1 cellular context compared by ENCODE assay signal in the genomic region with DNA sequence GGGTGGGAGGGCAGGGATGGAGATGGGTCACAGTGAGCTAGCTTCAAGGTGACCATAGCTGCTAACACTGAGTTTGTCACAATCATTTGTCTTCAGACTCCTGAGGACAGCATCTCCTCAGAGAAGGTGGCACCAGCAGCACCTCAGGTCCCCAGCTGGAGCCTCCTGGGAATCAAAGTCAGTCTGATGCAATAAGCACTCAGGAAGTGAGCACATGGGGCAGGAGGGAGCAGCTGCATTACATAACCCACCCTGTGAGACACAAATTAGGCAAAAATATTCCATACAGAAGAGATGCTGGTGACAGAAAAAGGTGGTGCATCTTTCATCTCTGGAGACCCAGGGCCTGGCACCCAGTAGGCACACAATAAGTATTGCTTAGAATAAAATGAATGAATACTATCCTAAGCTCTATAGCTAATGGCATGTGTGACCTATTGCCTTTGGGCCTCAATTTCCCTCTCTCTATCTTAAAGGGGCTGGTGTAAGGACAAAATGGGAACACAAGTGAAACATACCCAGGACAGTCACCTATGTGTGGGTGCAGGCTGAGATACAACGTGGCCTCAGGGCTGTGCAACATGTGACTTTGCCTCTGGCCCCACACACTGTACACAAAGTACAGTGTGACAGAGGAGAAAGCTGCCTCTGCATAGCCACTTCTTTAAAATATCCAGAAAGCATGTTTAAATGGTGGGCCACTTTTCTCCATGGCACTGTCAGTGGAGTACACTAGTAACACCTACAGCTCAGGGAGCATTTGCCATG.
TF ChIP-seq lines count a peak whose summit lies in the region.

No MANE protein-coding gene starts in this region.

TF ChIP-seq in K562, 482 proteins besides CTCF, POLR2A, EP300 and RAD21 (continued from another document and continues in another):
- TF ChIP-seq, protein P1, sequence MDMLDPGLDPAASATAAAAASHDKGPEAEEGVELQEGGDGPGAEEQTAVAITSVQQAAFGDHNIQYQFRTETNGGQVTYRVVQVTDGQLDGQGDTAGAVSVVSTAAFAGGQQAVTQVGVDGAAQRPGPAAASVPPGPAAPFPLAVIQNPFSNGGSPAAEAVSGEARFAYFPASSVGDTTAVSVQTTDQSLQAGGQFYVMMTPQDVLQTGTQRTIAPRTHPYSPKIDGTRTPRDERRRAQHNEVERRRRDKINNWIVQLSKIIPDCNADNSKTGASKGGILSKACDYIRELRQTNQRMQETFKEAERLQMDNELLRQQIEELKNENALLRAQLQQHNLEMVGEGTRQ (CRISPR knock-in tag; IDR thresholded peaks at IDR 0.05), result no peak
- TF ChIP-seq PHB2 (IDR thresholded peaks at IDR 0.05; ENCODE audit: low read depth) (no peak), ATF3 (IDR thresholded peaks at IDR 0.05) (peak; percentile 69), ATF3 (CRISPR knock-in tag; conservative IDR thresholded peaks at IDR 0.05) (no peak), SOX6 (IDR thresholded peaks at IDR 0.05) (no peak), TARDBP (IDR thresholded peaks at IDR 0.05) (no peak), ZNF354B (CRISPR knock-in tag; IDR thresholded peaks at IDR 0.05) (no peak), CBX2 (IDR thresholded peaks at IDR 0.05; ENCODE audit: insufficient read depth, low read length, poor library complexity, severe bottlenecking) (no peak), TEAD2 (tag; IDR thresholded peaks at IDR 0.05) (no peak), EP400 (IDR thresholded peaks at IDR 0.05) (peak; percentile 55), ZBED1 (IDR thresholded peaks at IDR 0.05) (no peak), MAZ (CRISPR knock-in tag; conservative IDR thresholded peaks at IDR 0.05 in 1 of 2, IDR thresholded peaks at IDR 0.05 in 1 of 2) (no peak), ZNF184 (CRISPR knock-in tag; IDR thresholded peaks at IDR 0.05) (no peak), NUFIP1 (IDR thresholded peaks at IDR 0.05; ENCODE audit: partially characterized antibody) (no peak), ATF4 (CRISPR knock-in tag; IDR thresholded peaks at IDR 0.05) (peak; percentile 81), ZFPM2 (CRISPR knock-in tag; IDR thresholded peaks at IDR 0.05) (no peak), CEBPB (tag; IDR thresholded peaks at IDR 0.05) (peak; percentile 55), ARID4B (CRISPR knock-in tag; IDR thresholded peaks at IDR 0.05) (no peak)
- TF ChIP-seq, protein P2, sequence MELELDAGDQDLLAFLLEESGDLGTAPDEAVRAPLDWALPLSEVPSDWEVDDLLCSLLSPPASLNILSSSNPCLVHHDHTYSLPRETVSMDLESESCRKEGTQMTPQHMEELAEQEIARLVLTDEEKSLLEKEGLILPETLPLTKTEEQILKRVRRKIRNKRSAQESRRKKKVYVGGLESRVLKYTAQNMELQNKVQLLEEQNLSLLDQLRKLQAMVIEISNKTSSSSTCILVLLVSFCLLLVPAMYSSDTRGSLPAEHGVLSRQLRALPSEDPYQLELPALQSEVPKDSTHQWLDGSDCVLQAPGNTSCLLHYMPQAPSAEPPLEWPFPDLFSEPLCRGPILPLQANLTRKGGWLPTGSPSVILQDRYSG (tag; conservative IDR thresholded peaks at IDR 0.05; ENCODE audit: low read depth), result no peak
- TF ChIP-seq, protein P3, sequence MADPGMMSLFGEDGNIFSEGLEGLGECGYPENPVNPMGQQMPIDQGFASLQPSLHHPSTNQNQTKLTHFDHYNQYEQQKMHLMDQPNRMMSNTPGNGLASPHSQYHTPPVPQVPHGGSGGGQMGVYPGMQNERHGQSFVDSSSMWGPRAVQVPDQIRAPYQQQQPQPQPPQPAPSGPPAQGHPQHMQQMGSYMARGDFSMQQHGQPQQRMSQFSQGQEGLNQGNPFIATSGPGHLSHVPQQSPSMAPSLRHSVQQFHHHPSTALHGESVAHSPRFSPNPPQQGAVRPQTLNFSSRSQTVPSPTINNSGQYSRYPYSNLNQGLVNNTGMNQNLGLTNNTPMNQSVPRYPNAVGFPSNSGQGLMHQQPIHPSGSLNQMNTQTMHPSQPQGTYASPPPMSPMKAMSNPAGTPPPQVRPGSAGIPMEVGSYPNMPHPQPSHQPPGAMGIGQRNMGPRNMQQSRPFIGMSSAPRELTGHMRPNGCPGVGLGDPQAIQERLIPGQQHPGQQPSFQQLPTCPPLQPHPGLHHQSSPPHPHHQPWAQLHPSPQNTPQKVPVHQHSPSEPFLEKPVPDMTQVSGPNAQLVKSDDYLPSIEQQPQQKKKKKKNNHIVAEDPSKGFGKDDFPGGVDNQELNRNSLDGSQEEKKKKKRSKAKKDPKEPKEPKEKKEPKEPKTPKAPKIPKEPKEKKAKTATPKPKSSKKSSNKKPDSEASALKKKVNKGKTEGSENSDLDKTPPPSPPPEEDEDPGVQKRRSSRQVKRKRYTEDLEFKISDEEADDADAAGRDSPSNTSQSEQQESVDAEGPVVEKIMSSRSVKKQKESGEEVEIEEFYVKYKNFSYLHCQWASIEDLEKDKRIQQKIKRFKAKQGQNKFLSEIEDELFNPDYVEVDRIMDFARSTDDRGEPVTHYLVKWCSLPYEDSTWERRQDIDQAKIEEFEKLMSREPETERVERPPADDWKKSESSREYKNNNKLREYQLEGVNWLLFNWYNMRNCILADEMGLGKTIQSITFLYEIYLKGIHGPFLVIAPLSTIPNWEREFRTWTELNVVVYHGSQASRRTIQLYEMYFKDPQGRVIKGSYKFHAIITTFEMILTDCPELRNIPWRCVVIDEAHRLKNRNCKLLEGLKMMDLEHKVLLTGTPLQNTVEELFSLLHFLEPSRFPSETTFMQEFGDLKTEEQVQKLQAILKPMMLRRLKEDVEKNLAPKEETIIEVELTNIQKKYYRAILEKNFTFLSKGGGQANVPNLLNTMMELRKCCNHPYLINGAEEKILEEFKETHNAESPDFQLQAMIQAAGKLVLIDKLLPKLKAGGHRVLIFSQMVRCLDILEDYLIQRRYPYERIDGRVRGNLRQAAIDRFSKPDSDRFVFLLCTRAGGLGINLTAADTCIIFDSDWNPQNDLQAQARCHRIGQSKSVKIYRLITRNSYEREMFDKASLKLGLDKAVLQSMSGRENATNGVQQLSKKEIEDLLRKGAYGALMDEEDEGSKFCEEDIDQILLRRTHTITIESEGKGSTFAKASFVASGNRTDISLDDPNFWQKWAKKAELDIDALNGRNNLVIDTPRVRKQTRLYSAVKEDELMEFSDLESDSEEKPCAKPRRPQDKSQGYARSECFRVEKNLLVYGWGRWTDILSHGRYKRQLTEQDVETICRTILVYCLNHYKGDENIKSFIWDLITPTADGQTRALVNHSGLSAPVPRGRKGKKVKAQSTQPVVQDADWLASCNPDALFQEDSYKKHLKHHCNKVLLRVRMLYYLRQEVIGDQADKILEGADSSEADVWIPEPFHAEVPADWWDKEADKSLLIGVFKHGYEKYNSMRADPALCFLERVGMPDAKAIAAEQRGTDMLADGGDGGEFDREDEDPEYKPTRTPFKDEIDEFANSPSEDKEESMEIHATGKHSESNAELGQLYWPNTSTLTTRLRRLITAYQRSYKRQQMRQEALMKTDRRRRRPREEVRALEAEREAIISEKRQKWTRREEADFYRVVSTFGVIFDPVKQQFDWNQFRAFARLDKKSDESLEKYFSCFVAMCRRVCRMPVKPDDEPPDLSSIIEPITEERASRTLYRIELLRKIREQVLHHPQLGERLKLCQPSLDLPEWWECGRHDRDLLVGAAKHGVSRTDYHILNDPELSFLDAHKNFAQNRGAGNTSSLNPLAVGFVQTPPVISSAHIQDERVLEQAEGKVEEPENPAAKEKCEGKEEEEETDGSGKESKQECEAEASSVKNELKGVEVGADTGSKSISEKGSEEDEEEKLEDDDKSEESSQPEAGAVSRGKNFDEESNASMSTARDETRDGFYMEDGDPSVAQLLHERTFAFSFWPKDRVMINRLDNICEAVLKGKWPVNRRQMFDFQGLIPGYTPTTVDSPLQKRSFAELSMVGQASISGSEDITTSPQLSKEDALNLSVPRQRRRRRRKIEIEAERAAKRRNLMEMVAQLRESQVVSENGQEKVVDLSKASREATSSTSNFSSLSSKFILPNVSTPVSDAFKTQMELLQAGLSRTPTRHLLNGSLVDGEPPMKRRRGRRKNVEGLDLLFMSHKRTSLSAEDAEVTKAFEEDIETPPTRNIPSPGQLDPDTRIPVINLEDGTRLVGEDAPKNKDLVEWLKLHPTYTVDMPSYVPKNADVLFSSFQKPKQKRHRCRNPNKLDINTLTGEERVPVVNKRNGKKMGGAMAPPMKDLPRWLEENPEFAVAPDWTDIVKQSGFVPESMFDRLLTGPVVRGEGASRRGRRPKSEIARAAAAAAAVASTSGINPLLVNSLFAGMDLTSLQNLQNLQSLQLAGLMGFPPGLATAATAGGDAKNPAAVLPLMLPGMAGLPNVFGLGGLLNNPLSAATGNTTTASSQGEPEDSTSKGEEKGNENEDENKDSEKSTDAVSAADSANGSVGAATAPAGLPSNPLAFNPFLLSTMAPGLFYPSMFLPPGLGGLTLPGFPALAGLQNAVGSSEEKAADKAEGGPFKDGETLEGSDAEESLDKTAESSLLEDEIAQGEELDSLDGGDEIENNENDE (IDR thresholded peaks at IDR 0.05; ENCODE audit: low read depth, low read length), result no peak
